9 cellular contexts compared by ENCODE assay signal in the genomic region with DNA sequence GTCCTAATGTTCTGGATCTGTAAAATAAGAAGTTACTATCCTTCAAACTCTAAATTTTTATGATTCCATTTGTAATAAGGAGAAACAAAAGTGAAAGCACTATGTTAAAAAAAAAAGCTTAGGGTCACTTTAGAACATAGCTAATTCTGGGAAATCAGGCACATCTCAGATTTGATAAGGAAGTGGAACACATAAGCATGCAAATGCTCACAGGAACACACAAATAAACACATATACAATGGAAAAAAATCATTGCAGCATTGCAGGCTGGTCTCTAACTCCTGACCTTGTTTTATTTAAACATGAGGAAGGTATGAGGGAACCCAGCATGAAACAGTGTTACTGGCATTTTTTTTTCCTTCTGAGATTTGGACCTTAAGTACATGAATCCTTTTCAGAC.
A peak's percentile ranks its signal among the peaks of the same experiment; 100 is the strongest.
DNase-seq lines count a peak whose midpoint lies in the region; ATAC-seq and TF ChIP-seq lines count a peak whose summit lies in the region.
"Had no signal": no experiment of that assay in that cellular context is flagged by ENCODE, and none has a peak within 500 bp of the region (broad histone marks: within the 10 kb centered on the region; RNA-seq: fewer than 3 reads in every experiment).

No MANE protein-coding gene starts in this region.

- H3K27me3 Mint-ChIP-seq in T-helper 2 cell treated with Interferon-gamma antibody and Interleukin-4, amounts not matched to agents 5 μg/mL and 100 μg/mL, for 36 hours (ENCODE audit: low read depth): no peaks in the 10 kb centered on the region

- H3K9me3 ChIP-seq in gastrocnemius medialis: no peaks in the 10 kb centered on the region

- peak; percentile 48 for ATAC-seq in GM21529 (IDR thresholded peaks at IDR 0.05; ENCODE audit: unreplicated experiment)
- ATAC-seq in gastrocnemius medialis: peak; percentile 44 to 50
- no peak for ATAC-seq in HG03108 (IDR thresholded peaks at IDR 0.05; ENCODE audit: unreplicated experiment)
- ATAC-seq in GM19328 (IDR thresholded peaks at IDR 0.05; ENCODE audit: unreplicated experiment): no peak

- peaks cover 0 to 18% of the 10 kb centered on the region in 2 donors for H3K4me1 ChIP-seq in gastrocnemius medialis

- no peaks in the 10 kb centered on the region for H3K36me3 ChIP-seq in gastrocnemius medialis

- H3K36me3 Mint-ChIP-seq in T-helper 2 cell treated with Interferon-gamma antibody and Interleukin-4, amounts not matched to agents 5 μg/mL and 100 μg/mL, for 36 hours (ENCODE audit: low read depth): peaks cover 35% of the 10 kb centered on the region

- H3K27ac ChIP-seq in gastrocnemius medialis: peak overlapping the region; percentile 10 to 72 (median 42)

- no peak for TF ChIP-seq POLR2A in gastrocnemius medialis (IDR thresholded peaks at IDR 0.05)

- H3K4me3 Mint-ChIP-seq in T-helper 2 cell treated with Interferon-gamma antibody and Interleukin-4, amounts not matched to agents 5 μg/mL and 100 μg/mL, for 36 hours: peak overlapping the region; percentile 36

- intact Hi-C loops in gastrocnemius medialis (cut with DNase I; ENCODE audit: low total_unique reads): no loop called here

- H3K4me1 Mint-ChIP-seq in T-helper 2 cell treated with Interferon-gamma antibody and Interleukin-4, amounts not matched to agents 5 μg/mL and 100 μg/mL, for 36 hours (ENCODE audit: low read depth): peaks cover 87% of the 10 kb centered on the region

- no peak for DNase-seq in T-helper 2 cell treated with Interferon-gamma antibody and Interleukin-4, amounts not matched to agents 5 μg/mL and 100 μg/mL, for 36 hours (ENCODE audit: low spot score)
- DNase-seq in fibroblast of villous mesenchyme (ENCODE audit: low read depth): peak; percentile 68
- DNase-seq in gastrocnemius medialis: no peak
- DNase-seq in amniotic stem cell (lab: John Stamatoyannopoulos, UW): no peak
- no peak for DNase-seq in HuH-7.5 (ENCODE audit: low spot score)
- DNase-seq: Calu3 had no signal

- no peaks in the 10 kb centered on the region for H3K27me3 ChIP-seq in gastrocnemius medialis

- in situ Hi-C loops in gastrocnemius medialis (cut with MboI; ENCODE audit: low sequenced_read_pairs in 4 of 4): no loop called here

- H3K4me3 ChIP-seq in fibroblast of villous mesenchyme (ENCODE audit: low read depth, low read length) (no peak overlapping the region), gastrocnemius medialis (no peak overlapping the region)

- peak overlapping the region; percentile 44 for H3K27ac Mint-ChIP-seq in T-helper 2 cell treated with Interferon-gamma antibody and Interleukin-4, amounts not matched to agents 5 μg/mL and 100 μg/mL, for 36 hours

- TF ChIP-seq CTCF in fibroblast of villous mesenchyme (IDR thresholded peaks at IDR 0.05; ENCODE audit: insufficient read depth, low read depth, low read length) (no peak), gastrocnemius medialis (IDR thresholded peaks at IDR 0.05 in 4 of 5, conservative IDR thresholded peaks at IDR 0.05 in 1 of 5) (no peak)

- H3K9me3 Mint-ChIP-seq in T-helper 2 cell treated with Interferon-gamma antibody and Interleukin-4, amounts not matched to agents 5 μg/mL and 100 μg/mL, for 36 hours: peaks cover 33% of the 10 kb centered on the region

Comparison
In these comparisons a context has a peak if more than half of its experiments do, and no peak if none do; other contexts are left out.
1. ATAC-seq: peak in GM21529 (single experiment) and gastrocnemius medialis (2 of 2); none in HG03108 (single experiment) and GM19328 (single experiment).